ENCODE assay signal across 6 cellular contexts in the genomic region with DNA sequence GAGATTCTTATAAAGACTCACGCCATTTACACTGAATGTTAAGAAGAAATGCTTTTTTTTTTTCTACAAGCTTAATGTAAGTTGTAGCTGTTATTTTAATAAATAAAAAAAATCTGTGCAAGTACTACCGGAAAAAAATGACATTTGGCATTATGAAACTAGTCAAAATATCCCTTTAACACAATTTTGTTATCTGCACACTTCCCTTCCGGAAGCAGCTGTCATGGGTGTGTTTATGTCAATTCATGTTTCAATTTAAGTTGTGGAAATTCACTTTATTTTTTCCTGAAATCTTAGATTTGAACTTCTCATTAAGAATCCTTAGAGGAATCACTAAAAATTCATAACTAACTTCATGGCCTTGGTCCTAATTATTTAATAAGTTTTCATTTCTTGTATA.
"Had no signal": no experiment of that assay in that cellular context is flagged by ENCODE, and none has a peak within 500 bp of the region (broad histone marks: within the 10 kb centered on the region; RNA-seq: fewer than 3 reads in every experiment).

No MANE protein-coding gene starts in this region.

- H3K4me2 ChIP-seq: GM23338 had no signal

- H3K4me1 ChIP-seq: HAP-1 had no signal

- H3K9me3 Mint-ChIP-seq: GM23338, HFFc6 had no signal

- ATAC-seq: GM23338, HCT116, K562 had no signal

- H3K9me3 ChIP-seq: HAP-1 had no signal

- DNase-seq: HFFc6, IMR-90 had no signal

- H3K27ac Mint-ChIP-seq: GM23338, HFFc6 had no signal

- H3K4me1 Mint-ChIP-seq: GM23338 had no signal

- H3K36me3 ChIP-seq: HAP-1 had no signal

- H3K4me3 Mint-ChIP-seq: GM23338, HFFc6 had no signal

- H2AFZ ChIP-seq: GM23338 had no signal

- H3K4me3 ChIP-seq: GM23338, HAP-1, K562 had no signal
